In genomic region chr15:29376580-29376979, GRCh38 we compare ENCODE assay signal across 22 cellular contexts.
"Had no signal": no experiment of that assay in that cellular context is flagged by ENCODE, and none has a peak within 500 bp of the region (broad histone marks: within the 10 kb centered on the region; RNA-seq: fewer than 3 reads in every experiment).

No MANE protein-coding gene starts in this region.

- H3K9me3 Mint-ChIP-seq: activated T-cell treated with anti-CD3 and anti-CD28 coated beads, Interleukin-2, amount 50 U/mL, for 24 hours; central memory CD8-positive, alpha-beta T cell; naive B cell had no signal

- H3K4me3 Mint-ChIP-seq: activated T-cell treated with anti-CD3 and anti-CD28 coated beads, Interleukin-2, amount 50 U/mL, for 24 hours; central memory CD8-positive, alpha-beta T cell had no signal

- H3K9me3 ChIP-seq: adrenal gland, heart left ventricle, lower lobe of right lung, testis, upper lobe of left lung had no signal

- H3K27me3 ChIP-seq: adrenal gland, foreskin keratinocyte, testis, upper lobe of left lung had no signal

- H3K27ac Mint-ChIP-seq: activated T-cell treated with anti-CD3 and anti-CD28 coated beads, Interleukin-2, amount 50 U/mL, for 24 hours; naive B cell had no signal

- H3K4me1 ChIP-seq: adrenal gland, foreskin keratinocyte, heart left ventricle, lower lobe of right lung, testis, upper lobe of left lung had no signal

- H3K36me3 ChIP-seq: adrenal gland, heart left ventricle, lower lobe of right lung, upper lobe of left lung had no signal

- H3K4me3 ChIP-seq: adrenal gland, heart left ventricle, lower lobe of right lung, testis, upper lobe of left lung had no signal

- H3K4me1 Mint-ChIP-seq: central memory CD8-positive, alpha-beta T cell; naive B cell had no signal

- ATAC-seq: foreskin keratinocyte, heart left ventricle, left cardiac atrium, lower lobe of right lung, right cardiac atrium, SK-N-SH treated with all-trans-retinoic acid at 6 μM for 48 hours had no signal

- H3K36me3 Mint-ChIP-seq: naive B cell had no signal

- H3K27ac ChIP-seq: adrenal gland, foreskin keratinocyte, heart left ventricle, lower lobe of right lung, testis, upper lobe of left lung, VCaP had no signal

- DNase-seq: activated CD4-positive, alpha-beta T cell treated with anti-CD3 and anti-CD28 coated beads, Interleukin-2, amount 50 U/mL, for 48 hours; activated effector memory CD4-positive, alpha-beta T cell treated with Interleukin-2 at 50 U/mL for 16 hours; activated naive CD4-positive, alpha-beta T cell treated with anti-CD3 and anti-CD28 coated beads, Interleukin-2, amount 50 U/mL, for 16 hours; activated T-cell treated with anti-CD3 and anti-CD28 coated beads, Interleukin-2, amount 50 U/mL, for 24 hours; adrenal gland; effector memory CD4-positive, alpha-beta T cell; foreskin keratinocyte; heart left ventricle; left cardiac atrium; lower lobe of right lung; midbrain; naive B cell; occipital lobe; right cardiac atrium; small intestine; stimulated activated CD4-positive, alpha-beta T cell treated with anti-CD3 and anti-CD28 coated beads, Interleukin-4, amount 100 ng/mL, for 24 hours; stimulated activated naive CD4-positive, alpha-beta T cell treated with Interleukin-2 at 50 U/mL for 16 hours; testis; upper lobe of left lung had no signal
